18 cellular contexts compared by ENCODE assay signal in the genomic region with DNA sequence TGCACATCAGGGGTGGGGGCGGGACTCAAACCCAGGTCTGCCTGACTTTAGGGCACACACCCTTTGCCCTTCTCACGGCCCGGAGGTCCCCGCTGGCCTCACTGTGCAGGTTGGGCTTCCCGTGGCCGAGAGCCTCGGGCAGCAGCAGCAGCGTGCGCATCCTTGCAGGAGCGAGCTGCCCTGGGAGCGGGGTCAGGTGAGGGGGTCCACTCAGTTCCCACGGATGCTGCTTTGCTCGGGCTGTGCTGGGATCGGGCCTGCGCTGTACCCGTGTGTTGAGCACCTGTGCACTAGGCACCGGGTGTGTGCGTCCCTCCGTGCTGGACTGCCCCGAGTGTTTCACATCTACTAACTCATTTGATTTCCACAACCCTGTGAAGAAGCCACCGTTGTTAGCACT. TPM values are rescaled to one million over a fixed set of nuclear protein-coding genes. Genes with fewer than 3 reads are reported as not detected.
"Had no signal": no experiment of that assay in that cellular context is flagged by ENCODE, and none has a peak within 500 bp of the region (broad histone marks: within the 10 kb centered on the region; RNA-seq: fewer than 3 reads in every experiment).

No MANE protein-coding gene starts in this region.

- H3K9me3 Mint-ChIP-seq: effector memory CD8-positive, alpha-beta T cell; memory B cell; natural killer cell; stimulated activated naive B cell treated with anti-CD40 and anti-IgM and Interleukin-4, amounts not matched to agents 10 μg/mL and 1 μg/mL and 100 μg/mL, for 72 hours; stimulated activated naive CD8-positive, alpha-beta T cell treated with anti-CD3 and anti-CD28 coated beads, Interleukin-15, Interleukin-2, amounts not matched to agents 100 ng/mL and 50 ng/mL, for 24 hours had no signal

- H3K27me3 Mint-ChIP-seq: effector memory CD8-positive, alpha-beta T cell; memory B cell; progenitor cell of endocrine pancreas; stimulated activated naive CD8-positive, alpha-beta T cell treated with anti-CD3 and anti-CD28 coated beads, Interleukin-15, Interleukin-2, amounts not matched to agents 100 ng/mL and 50 ng/mL, for 24 hours had no signal

- H3K4me1 ChIP-seq: parathyroid adenoma had no signal

- H3K27ac Mint-ChIP-seq: memory B cell; natural killer cell; progenitor cell of endocrine pancreas; stimulated activated naive B cell treated with anti-CD40 and anti-IgM and Interleukin-4, amounts not matched to agents 10 μg/mL and 1 μg/mL and 100 μg/mL, for 72 hours; stimulated activated naive CD8-positive, alpha-beta T cell treated with anti-CD3 and anti-CD28 coated beads, Interleukin-15, Interleukin-2, amounts not matched to agents 100 ng/mL and 50 ng/mL, for 24 hours had no signal

- H3K36me3 ChIP-seq: neutrophil, thoracic aorta had no signal

- H3K4me3 ChIP-seq: esophagus squamous epithelium, lung, sigmoid colon, thoracic aorta, tibial nerve, upper lobe of left lung had no signal

- H3K9me3 ChIP-seq: esophagus squamous epithelium, neutrophil, sigmoid colon, thoracic aorta, tibial nerve, upper lobe of left lung had no signal

- ATAC-seq: effector memory CD8-positive, alpha-beta T cell; natural killer cell; stimulated activated naive B cell treated with anti-CD40 and anti-IgM and Interleukin-4, amounts not matched to agents 10 μg/mL and 1 μg/mL and 100 μg/mL, for 72 hours had no signal

- H3K4me3 Mint-ChIP-seq: memory B cell; stimulated activated naive B cell treated with anti-CD40 and anti-IgM and Interleukin-4, amounts not matched to agents 10 μg/mL and 1 μg/mL and 100 μg/mL, for 72 hours; stimulated activated naive CD8-positive, alpha-beta T cell treated with anti-CD3 and anti-CD28 coated beads, Interleukin-15, Interleukin-2, amounts not matched to agents 100 ng/mL and 50 ng/mL, for 24 hours had no signal

- H3K36me3 Mint-ChIP-seq: natural killer cell had no signal

- H2AFZ ChIP-seq: parathyroid adenoma had no signal

- H3K4me1 Mint-ChIP-seq: memory B cell had no signal

- H3K27ac ChIP-seq: esophagus squamous epithelium, neutrophil, parathyroid adenoma, sigmoid colon, thoracic aorta, upper lobe of left lung had no signal

- DNase-seq: cortex of kidney; effector memory CD8-positive, alpha-beta T cell; erythroblast; esophagus squamous epithelium; natural killer cell; sigmoid colon; stimulated activated CD4-positive, alpha-beta T cell treated with anti-CD3 and anti-CD28 coated beads, Interleukin-4, amount 100 ng/mL, for 4 hours; stimulated activated naive B cell treated with anti-CD40 and anti-IgM and Interleukin-4, amounts not matched to agents 10 μg/mL and 1 μg/mL and 100 μg/mL, for 72 hours had no signal

- H3K27me3 ChIP-seq: esophagus squamous epithelium, neutrophil, sigmoid colon, tibial nerve, upper lobe of left lung had no signal

- H3K79me2 ChIP-seq: parathyroid adenoma had no signal

RNA-seq across cellular contexts. Expression of a gene that starts 25.2 kb away (rescaled TPM):
- total RNA-seq: dermis microvascular lymphatic vessel endothelial cell had no signal
